In genomic region chr12:131530427-131530826, GRCh38 we compare ENCODE assay signal across 13 cellular contexts.
DNase-seq lines count a peak whose midpoint lies in the region; ATAC-seq lines count a peak whose summit lies in the region.
"Had no signal": no experiment of that assay in that cellular context is flagged by ENCODE, and none has a peak within 500 bp of the region (broad histone marks: within the 10 kb centered on the region; RNA-seq: fewer than 3 reads in every experiment).

No MANE protein-coding gene starts in this region.

- POLR2A ChIA-PET in CD4-positive, alpha-beta memory T cell (lab: Charles Lee; ENCODE audit: partially characterized antibody), result interaction anchor here (1.0 kb wide), 1 partner anchor 74 kb away, joined by 4 read pairs; no protein-coding TSS in a partner anchor

- no peak overlapping the region for H3K27ac ChIP-seq in CD4-positive, alpha-beta memory T cell (ENCODE audit: low read depth, low read length)
- H3K27ac ChIP-seq: RWPE1 had no signal

- H3K4me3 Mint-ChIP-seq in CD4-positive, alpha-beta memory T cell, result peak overlapping the region in 4 of 8 donors; percentile 45 to 73 (median 50)
- H3K4me3 Mint-ChIP-seq: HFFc6 had no signal

- no peaks in the 10 kb centered on the region for H3K9me3 Mint-ChIP-seq in CD4-positive, alpha-beta memory T cell

- H3K4me3 ChIP-seq in CD4-positive, alpha-beta memory T cell (ENCODE audit: low read length in 2 of 2), result no peak overlapping the region

- CTCF ChIA-PET in CD4-positive, alpha-beta memory T cell (lab: Charles Lee; ENCODE audit: partially characterized antibody), result no interaction called here

- no peaks in the 10 kb centered on the region for H3K36me3 Mint-ChIP-seq in CD4-positive, alpha-beta memory T cell

- ATAC-seq in HG03175 (IDR thresholded peaks at IDR 0.05; ENCODE audit: unreplicated experiment) (no peak), GM21526 (IDR thresholded peaks at IDR 0.05; ENCODE audit: low FRiP score, unreplicated experiment) (no peak)

- H3K27me3 ChIP-seq in CD4-positive, alpha-beta memory T cell (ENCODE audit: insufficient read depth, low read length), result no peaks in the 10 kb centered on the region

- intact Hi-C loops in CD4-positive, alpha-beta memory T cell (cut with micrococcal nuclease), result loop anchor here (10.0 kb wide), 1 partner anchor 74 kb away; no protein-coding TSS in a partner anchor

- peaks cover 22% of the 10 kb centered on the region for H3K4me1 ChIP-seq in CD4-positive, alpha-beta memory T cell (ENCODE audit: insufficient read depth, low read length)

- peaks cover 11 to 41% (median 28%) of the 10 kb centered on the region in 4 donors for H3K4me1 Mint-ChIP-seq in CD4-positive, alpha-beta memory T cell

- no peaks in the 10 kb centered on the region for H3K9me3 ChIP-seq in CD4-positive, alpha-beta memory T cell (ENCODE audit: control insufficient read depth in 1 of 2, low read length in 2 of 2)

- H3K27ac Mint-ChIP-seq in CD4-positive, alpha-beta memory T cell, result peak overlapping the region; percentile 38 to 89 (median 83)
- H3K27ac Mint-ChIP-seq: HFFc6 had no signal

- DNase-seq in Ammon's horn (ENCODE audit: low spot score) (peak; percentile 23), RPMI8226 (peak; percentile 10), middle frontal gyrus (ENCODE audit: extremely low spot score, low spot score) (peak; percentile 6), COLO829 (ENCODE audit: low spot score) (no peak)
- DNase-seq in CD4-positive, alpha-beta memory T cell, result peak in 4 of 5 donors; percentile 34 to 45 (median 42)
- DNase-seq: HFFc6; NCI-H1092; NCI-H187 treated with DMSO at 0.1 percent for 48 hours; NCI-H69; NK-92 treated with Interleukin-12 subunit alpha and Interleukin-12 subunit beta, amount 100 ng/mL, for 24 hours had no signal

- no peaks in the 10 kb centered on the region for H3K36me3 ChIP-seq in CD4-positive, alpha-beta memory T cell (ENCODE audit: insufficient read depth, low read length)

- no peaks in the 10 kb centered on the region for H3K27me3 Mint-ChIP-seq in CD4-positive, alpha-beta memory T cell
